Comparison of ENCODE assay signal across 11 cellular contexts in genomic region chr6:28709478-28710349, GRCh38.
DNase-seq lines count a peak whose midpoint lies in the region; ATAC-seq, FAIRE-seq and TF ChIP-seq lines count a peak whose summit lies in the region.
"Had no signal": no experiment of that assay in that cellular context is flagged by ENCODE, and none has a peak within 500 bp of the region (broad histone marks: within the 10 kb centered on the region; RNA-seq: fewer than 3 reads in every experiment).

No MANE protein-coding gene starts in this region.

- TF ChIP-seq CTCF in bronchial epithelial cell (IDR thresholded peaks at IDR 0.05; ENCODE audit: insufficient read depth, low read length, severe bottlenecking) = no peak

- no peak overlapping the region for H3K27ac ChIP-seq in CD4-positive, alpha-beta memory T cell (ENCODE audit: low read depth, low read length)
- H3K27ac ChIP-seq in HUES48 (ENCODE audit: low read depth, low read length) = peak overlapping the region; percentile 71
- no peak overlapping the region for H3K27ac ChIP-seq in naive thymus-derived CD4-positive, alpha-beta T cell (ENCODE audit: low read depth, low read length)
- H3K27ac ChIP-seq: epithelial cell of prostate, transverse colon had no signal

- peak; percentile 36 for FAIRE-seq in bronchial epithelial cell (lab: Jason Lieb, UNC)

- peak overlapping the region; percentile 61 for H3K9ac ChIP-seq in HUES48 (ENCODE audit: low read depth, low read length)

- H3K36me3 ChIP-seq in CD4-positive, alpha-beta memory T cell (ENCODE audit: insufficient read depth, low read length) = no peaks in the 10 kb centered on the region
- H3K36me3 ChIP-seq in HUES48 (ENCODE audit: control insufficient read depth, insufficient read depth, low read length) (no peaks in the 10 kb centered on the region), bronchial epithelial cell (ENCODE audit: control insufficient read depth, insufficient read depth, low read length) (no peaks in the 10 kb centered on the region)
- H3K36me3 ChIP-seq in naive thymus-derived CD4-positive, alpha-beta T cell (ENCODE audit: control insufficient read depth in 2 of 3, insufficient read depth in 3 of 3, low read length in 3 of 3) = no peaks in the 10 kb centered on the region
- H3K36me3 ChIP-seq: transverse colon had no signal

- H3K36me3 Mint-ChIP-seq in CD4-positive, alpha-beta memory T cell = peaks cover 0 to 4% of the 10 kb centered on the region in 2 donors
- peaks cover 3 to 26% (median 6%) of the 10 kb centered on the region in 5 donors for H3K36me3 Mint-ChIP-seq in naive thymus-derived CD4-positive, alpha-beta T cell

- POLR2A ChIA-PET in CD4-positive, alpha-beta memory T cell (lab: Charles Lee; ENCODE audit: partially characterized antibody) = interaction anchor here (0.6 kb wide), 1 partner anchor 19 kb away, joined by 3 read pairs; no protein-coding TSS in a partner anchor
- POLR2A ChIA-PET in naive thymus-derived CD4-positive, alpha-beta T cell (lab: Charles Lee) = no interaction called here

- CTCF ChIA-PET in CD4-positive, alpha-beta memory T cell (lab: Charles Lee; ENCODE audit: partially characterized antibody) = no interaction called here
- CTCF ChIA-PET in naive thymus-derived CD4-positive, alpha-beta T cell (lab: Charles Lee) = no interaction called here

- peak overlapping the region; percentile 17 to 39 for H3K4me3 ChIP-seq in CD4-positive, alpha-beta memory T cell (ENCODE audit: low read length in 2 of 2)
- H3K4me3 ChIP-seq in HUES48 (ENCODE audit: low read depth, low read length) (peak overlapping the region; percentile 100), bronchial epithelial cell (ENCODE audit: low read depth, low read length) (no peak overlapping the region)
- no peak overlapping the region for H3K4me3 ChIP-seq in naive thymus-derived CD4-positive, alpha-beta T cell (ENCODE audit: low read length)
- H3K4me3 ChIP-seq: transverse colon had no signal

- peaks cover 19% of the 10 kb centered on the region for H3K27me3 ChIP-seq in CD4-positive, alpha-beta memory T cell (ENCODE audit: insufficient read depth, low read length)
- H3K27me3 ChIP-seq in HUES48 (ENCODE audit: control insufficient read depth, insufficient read depth, low read length) = no peaks in the 10 kb centered on the region
- H3K27me3 ChIP-seq in bronchial epithelial cell (ENCODE audit: control insufficient read depth, insufficient read depth, low read length) = no peaks in the 10 kb centered on the region
- H3K27me3 ChIP-seq in naive thymus-derived CD4-positive, alpha-beta T cell (ENCODE audit: control insufficient read depth in 2 of 2, insufficient read depth in 2 of 2, low read length in 2 of 2) = peaks cover 3 to 4% of the 10 kb centered on the region in 2 donors

- peak overlapping the region; percentile 5 to 69 (median 40) for H3K4me3 Mint-ChIP-seq in CD4-positive, alpha-beta memory T cell
- H3K4me3 Mint-ChIP-seq in naive thymus-derived CD4-positive, alpha-beta T cell = peak overlapping the region in 9 of 10 donors; percentile 10 to 78 (median 48)

- no peak for ATAC-seq in naive thymus-derived CD4-positive, alpha-beta T cell
- ATAC-seq in GM18858 (IDR thresholded peaks at IDR 0.05; ENCODE audit: unreplicated experiment) = no peak
- ATAC-seq: sciatic nerve had no signal

- peaks cover 0 to 63% (median 43%) of the 10 kb centered on the region in 8 donors for H3K9me3 Mint-ChIP-seq in CD4-positive, alpha-beta memory T cell
- H3K9me3 Mint-ChIP-seq in naive thymus-derived CD4-positive, alpha-beta T cell = peaks cover 3 to 64% (median 32%) of the 10 kb centered on the region in 11 donors

- DNase-seq in CD4-positive, alpha-beta memory T cell = no peak
- no peak for DNase-seq in bronchial epithelial cell (ENCODE audit: low read depth)
- no peak for DNase-seq in naive thymus-derived CD4-positive, alpha-beta T cell
- no peak for DNase-seq in cerebellum (ENCODE audit: low spot score)
- no peak for DNase-seq in NCI-H345 treated with DMSO at 0.1 percent for 48 hours (lab: John Stamatoyannopoulos, UW; ENCODE audit: unreplicated experiment)
- no peak for DNase-seq in DMS114 treated with DMSO at 0.1 percent for 48 hours (lab: John Stamatoyannopoulos, UW; ENCODE audit: unreplicated experiment)
- DNase-seq: transverse colon had no signal

- peaks cover 7% of the 10 kb centered on the region for H3K4me1 ChIP-seq in CD4-positive, alpha-beta memory T cell (ENCODE audit: insufficient read depth, low read length)
- H3K4me1 ChIP-seq in HUES48 (ENCODE audit: control insufficient read depth, insufficient read depth, low read length) = no peaks in the 10 kb centered on the region
- H3K4me1 ChIP-seq in naive thymus-derived CD4-positive, alpha-beta T cell (ENCODE audit: control insufficient read depth in 2 of 2, insufficient read depth in 2 of 2, low read length in 2 of 2) = no peaks in the 10 kb centered on the region
- H3K4me1 ChIP-seq: transverse colon had no signal

- peaks cover 0 to 11% of the 10 kb centered on the region in 2 donors for H3K9me3 ChIP-seq in CD4-positive, alpha-beta memory T cell (ENCODE audit: control insufficient read depth in 1 of 2, low read length in 2 of 2)
- no peaks in the 10 kb centered on the region for H3K9me3 ChIP-seq in HUES48 (ENCODE audit: control insufficient read depth, insufficient read depth, low read length)
- H3K9me3 ChIP-seq in naive thymus-derived CD4-positive, alpha-beta T cell (ENCODE audit: control insufficient read depth in 2 of 3, low read length in 3 of 3) = peaks cover 0 to 31% (median 5%) of the 10 kb centered on the region in 3 experiments
- H3K9me3 ChIP-seq: transverse colon had no signal

- peak overlapping the region in 2 of 7 donors; percentile 12 to 43 for H3K27ac Mint-ChIP-seq in CD4-positive, alpha-beta memory T cell
- peak overlapping the region in 2 of 9 donors; percentile 3 to 35 for H3K27ac Mint-ChIP-seq in naive thymus-derived CD4-positive, alpha-beta T cell

- peaks cover 49 to 54% of the 10 kb centered on the region in 2 donors for H3K27me3 Mint-ChIP-seq in CD4-positive, alpha-beta memory T cell
- H3K27me3 Mint-ChIP-seq in naive thymus-derived CD4-positive, alpha-beta T cell = peaks cover 49 to 86% (median 78%) of the 10 kb centered on the region in 5 donors

- intact Hi-C loops in CD4-positive, alpha-beta memory T cell (cut with micrococcal nuclease) = no loop called here
- intact Hi-C loops in naive thymus-derived CD4-positive, alpha-beta T cell (cut with micrococcal nuclease) = no loop called here

- peaks cover 3 to 10% (median 6%) of the 10 kb centered on the region in 4 donors for H3K4me1 Mint-ChIP-seq in CD4-positive, alpha-beta memory T cell
- H3K4me1 Mint-ChIP-seq in naive thymus-derived CD4-positive, alpha-beta T cell = peaks cover 0 to 13% (median 11%) of the 10 kb centered on the region in 7 donors

Comparison
In these comparisons a context has a peak if more than half of its experiments do, and no peak if none do; other contexts are left out.
1. H3K4me3 ChIP-seq: peak in CD4-positive, alpha-beta memory T cell (2 of 2) and HUES48 (single experiment); none in bronchial epithelial cell (single experiment) and naive thymus-derived CD4-positive, alpha-beta T cell (single experiment).